8 cellular contexts compared by ENCODE assay signal in genomic region chr9:35730486-35730854, GRCh38. TPM values are rescaled to one million over a fixed set of nuclear protein-coding genes. Genes with fewer than 3 reads are reported as not detected.
A peak's percentile ranks its signal among the peaks of the same experiment; 100 is the strongest.
DNase-seq lines count a peak whose midpoint lies in the region; ATAC-seq, FAIRE-seq and TF ChIP-seq lines count a peak whose summit lies in the region.

No MANE protein-coding gene starts in this region.

- H3K4me1 ChIP-seq in pancreas, result peaks cover 25 to 42% (median 26%) of the 10 kb centered on the region in 3 donors

- intact Hi-C loops in pancreas (cut with DNase I), result no loop called here

- H3K27me3 ChIP-seq in MG63 (no peaks in the 10 kb centered on the region), pancreas (no peaks in the 10 kb centered on the region)

- peak overlapping the region; percentile 72 for H3K4me3 ChIP-seq in MG63
- peak overlapping the region in 3 of 4 donors; percentile 0 to 87 (median 72) for H3K4me3 ChIP-seq in pancreas

- TF ChIP-seq CTCF in pancreas (IDR thresholded peaks at IDR 0.05), result no peak

- FAIRE-seq in pancreas (lab: Jason Lieb, UNC), result no peak

- DNase-seq in CD1c-positive myeloid dendritic cell (ENCODE audit: extremely low spot score), result peak; percentile 10
- DNase-seq in MG63, result no peak
- no peak for DNase-seq in epithelial cell of prostate (ENCODE audit: low read depth, low spot score)
- DNase-seq in pancreas, result no peak
- DNase-seq in hypothalamus (lab: John Stamatoyannopoulos, UW), result no peak
- DNase-seq in HPDE6-E6E7 (ENCODE audit: extremely low spot score), result no peak
- no peak for DNase-seq in hippocampal formation (lab: John Stamatoyannopoulos, UW)

- no peaks in the 10 kb centered on the region for H3K9me3 ChIP-seq in MG63
- H3K9me3 ChIP-seq in pancreas, result no peaks in the 10 kb centered on the region

- H3K27ac ChIP-seq in epithelial cell of prostate (peak overlapping the region; percentile 96), pancreas (peak overlapping the region in 2 of 4 donors; percentile 12 to 92)

- H3K36me3 ChIP-seq in MG63 (peaks cover 83% of the 10 kb centered on the region), pancreas (peaks cover 0 to 9% (median 0%) of the 10 kb centered on the region in 3 donors)

- no peak for ATAC-seq in pancreas
- ATAC-seq in GM21529 (IDR thresholded peaks at IDR 0.05; ENCODE audit: unreplicated experiment), result no peak

- WGBS in pancreas, 2 donors, result 85 to 93% methylated on average over 2 of the region's 2 CpGs

RNA-seq across cellular contexts. Expression of gene TLN1, which starts 1.5 kb away (rescaled TPM):
- 453 and 652 TPM in 2 replicates for total RNA-seq in MG63 (2014; rRNA removed; shearing (Covaris generic); ENCODE audit: low replicate concordance)
- 100 to 1,000 TPM in 2 of 6 donors, 10 to 100 TPM in 4; 72.0 to 141 (median 86.6) TPM for total RNA-seq in pancreas
- polyA plus RNA-seq in pancreas, result 10 to 100 TPM; 64.5 to 72.7 TPM

RNA-seq across cellular contexts. Expression of gene CREB3, which starts 2.0 kb away (rescaled TPM):
- total RNA-seq in MG63 (2014; rRNA removed; shearing (Covaris generic); ENCODE audit: low replicate concordance), result 168 and 170 TPM in 2 replicates
- total RNA-seq in pancreas, result 10 to 100 TPM; 15.7 to 24.3 (median 18.8) TPM
- 10 to 100 TPM; 23.9 to 29.6 TPM for polyA plus RNA-seq in pancreas

RNA-seq across cellular contexts. Expression of gene GBA2, which starts 18.6 kb away (rescaled TPM):
- 32.7 and 58.6 TPM in 2 replicates for total RNA-seq in MG63 (2014; rRNA removed; shearing (Covaris generic); ENCODE audit: low replicate concordance)
- total RNA-seq in pancreas, result 10 to 100 TPM; 22.0 to 40.6 (median 32.2) TPM
- polyA plus RNA-seq in pancreas, result 10 to 100 TPM; 69.5 to 91.3 TPM

RNA-seq across cellular contexts. Expression of gene RGP1, which starts 18.6 kb away (rescaled TPM):
- total RNA-seq in MG63 (2014; rRNA removed; shearing (Covaris generic); ENCODE audit: low replicate concordance), result 25.9 and 33.7 TPM in 2 replicates
- 10 to 100 TPM; 12.7 to 18.3 (median 15.0) TPM for total RNA-seq in pancreas
- polyA plus RNA-seq in pancreas, result 1 to 10 TPM; 6.8 to 9.3 TPM

RNA-seq across cellular contexts. Expression of gene MSMP, which starts 23.6 kb away (rescaled TPM):
- not detected in 2 replicates for total RNA-seq in MG63 (2014; rRNA removed; shearing (Covaris generic); ENCODE audit: low replicate concordance)
- 1 to 10 TPM in 1 of 6 donors, under 1 TPM in 1, not detected in 4; 0.67 to 2.3 TPM for total RNA-seq in pancreas
- polyA plus RNA-seq in pancreas, result under 1 TPM in 1 of 2 donors, not detected in 1; 0.49 TPM
